Comparison of ENCODE assay signal across 20 cellular contexts in genomic region chr7:36232971-36233550, GRCh38.
DNase-seq lines count a peak whose midpoint lies in the region; ATAC-seq and TF ChIP-seq lines count a peak whose summit lies in the region.
"Had no signal": no experiment of that assay in that cellular context is flagged by ENCODE, and none has a peak within 500 bp of the region (broad histone marks: within the 10 kb centered on the region; RNA-seq: fewer than 3 reads in every experiment).

No MANE protein-coding gene starts in this region.

- TF ChIP-seq POLR2A in stomach (IDR thresholded peaks at IDR 0.05), result no peak
- no peak for TF ChIP-seq POLR2A in GM18505 (IDR thresholded peaks at IDR 0.05; ENCODE audit: borderline replicate concordance, extremely low read depth, insufficient read depth, insufficient read length)

- H3K4me1 ChIP-seq in liver (ENCODE audit: control insufficient read depth in 4 of 4, insufficient read depth in 4 of 4, low read length in 3 of 4) (peaks cover 7 to 13% (median 11%) of the 10 kb centered on the region in 4 donors), stomach (peaks cover 16 to 39% (median 22%) of the 10 kb centered on the region in 4 donors)
- H3K4me1 ChIP-seq: upper lobe of right lung had no signal

- H3K4me1 Mint-ChIP-seq in T-helper 17 cell, result peaks cover 22% of the 10 kb centered on the region
- H3K4me1 Mint-ChIP-seq: immature natural killer cell had no signal

- no peaks in the 10 kb centered on the region for H3K27me3 Mint-ChIP-seq in T-helper 17 cell

- H3K4me3 ChIP-seq in liver (ENCODE audit: low read depth in 1 of 3, low read length in 3 of 3) (no peak overlapping the region), stomach (no peak overlapping the region)
- H3K4me3 ChIP-seq: upper lobe of right lung had no signal

- peak in 1 of 2 donors; percentile 44 for TF ChIP-seq RAD21 in liver (IDR thresholded peaks at IDR 0.05)

- peak; percentile 21 for DNase-seq in NCI-H2107 treated with DMSO at 0.1 percent for 48 hours (lab: John Stamatoyannopoulos, UW; ENCODE audit: unreplicated experiment)
- no peak for DNase-seq in NCI-H2107 (lab: John Stamatoyannopoulos, UW)
- DNase-seq in T-helper 17 cell, result no peak
- DNase-seq in stomach, result no peak
- DNase-seq in amniotic stem cell (lab: John Stamatoyannopoulos, UW), result no peak
- DNase-seq: activated CD8-positive, alpha-beta memory T cell treated with anti-CD3 and anti-CD28 coated beads for 24 hours; amygdala; CD8-positive, alpha-beta T cell; HCEC 1CT; immature natural killer cell; mesendoderm; stimulated activated CD4-positive, alpha-beta T cell treated with anti-CD3 and anti-CD28 coated beads, Interleukin-4, amount 100 ng/mL, for 1 hour; stimulated activated CD8-positive, alpha-beta memory T cell treated with anti-CD3 and anti-CD28 coated beads, Interleukin-4, amount 100 ng/mL, for 48 hours; upper lobe of right lung had no signal

- H3K36me3 ChIP-seq in liver (ENCODE audit: control insufficient read depth in 4 of 4, insufficient read depth in 3 of 4, low read depth in 1 of 4, low read length in 3 of 4) (peaks cover 0 to 3% (median 0%) of the 10 kb centered on the region in 4 donors), stomach (peaks cover 0 to 4% (median 0%) of the 10 kb centered on the region in 4 donors)
- H3K36me3 ChIP-seq: upper lobe of right lung had no signal

- H3K27ac ChIP-seq in liver (ENCODE audit: low read depth in 1 of 2, low read length in 2 of 2), result peak overlapping the region; percentile 67
- peak overlapping the region in 4 of 5 donors; percentile 5 to 60 (median 38) for H3K27ac ChIP-seq in stomach
- H3K27ac ChIP-seq: epithelial cell of prostate, upper lobe of right lung had no signal

- TF ChIP-seq CTCF in liver (IDR thresholded peaks at IDR 0.05; ENCODE audit: low read depth, low read length, missing input control) (no peak), stomach (IDR thresholded peaks at IDR 0.05) (no peak)

- no peak overlapping the region for H3K4me3 Mint-ChIP-seq in T-helper 17 cell
- H3K4me3 Mint-ChIP-seq: CD8-positive, alpha-beta T cell; immature natural killer cell had no signal

- H3K27me3 ChIP-seq in liver (ENCODE audit: control insufficient read depth in 4 of 4, insufficient read depth in 4 of 4, low read length in 3 of 4), result no peaks in the 10 kb centered on the region
- no peaks in the 10 kb centered on the region for H3K27me3 ChIP-seq in stomach
- H3K27me3 ChIP-seq: upper lobe of right lung had no signal

- peak overlapping the region; percentile 68 for H3K27ac Mint-ChIP-seq in T-helper 17 cell
- H3K27ac Mint-ChIP-seq: activated T-helper 2 cell treated with anti-CD3 and anti-CD28 coated beads, Interferon-gamma antibody, Interleukin-2, Interleukin-4, amounts not matched to agents 10 μg/mL and 5 μg/mL and 100 μg/mL, durations not matched to agents 14 hours and 24 hours and 36 hours; CD8-positive, alpha-beta T cell had no signal

- peaks cover 3% of the 10 kb centered on the region for H3K36me3 Mint-ChIP-seq in T-helper 17 cell (ENCODE audit: low read depth)
- H3K36me3 Mint-ChIP-seq: CD8-positive, alpha-beta T cell; immature natural killer cell had no signal

- no peak overlapping the region for H3K9ac ChIP-seq in liver (ENCODE audit: low read depth in 1 of 2, low read length in 2 of 2)

- no peak for TF ChIP-seq EP300 in stomach (IDR thresholded peaks at IDR 0.05)

- no peaks in the 10 kb centered on the region for H3K9me3 ChIP-seq in T-helper 17 cell (ENCODE audit: control insufficient read depth, low read length, poor library complexity, severe bottlenecking)
- no peaks in the 10 kb centered on the region for H3K9me3 ChIP-seq in liver (ENCODE audit: control insufficient read depth in 4 of 4, low read length in 3 of 4)
- H3K9me3 ChIP-seq in stomach, result no peaks in the 10 kb centered on the region
- H3K9me3 ChIP-seq: upper lobe of right lung had no signal

- 60% methylated on average over 3 of the region's 3 CpGs for WGBS in liver
- WGBS in stomach, 5 donors, result 46 to 79% (median 56%) methylated on average over 3 of the region's 3 CpGs

- ATAC-seq in T-helper 17 cell, result no peak
- ATAC-seq in GM18505 (IDR thresholded peaks at IDR 0.05; ENCODE audit: unreplicated experiment), result no peak
- no peak for ATAC-seq in HG03025 (IDR thresholded peaks at IDR 0.05; ENCODE audit: low FRiP score, unreplicated experiment)
- ATAC-seq: CD8-positive, alpha-beta T cell; sciatic nerve; upper lobe of right lung had no signal

- intact Hi-C loops in stomach (cut with DNase I; ENCODE audit: low total_unique reads), result no loop called here

TF ChIP-seq in liver, 16 proteins besides CTCF, POLR2A, EP300 and RAD21:
- TF ChIP-seq MAX (IDR thresholded peaks at IDR 0.05) (peak; percentile 35), RXRA (IDR thresholded peaks at IDR 0.05) (peak; percentile 26 to 60), FOXA2 (IDR thresholded peaks at IDR 0.05) (peak; percentile 67), HNF4G (IDR thresholded peaks at IDR 0.05) (peak; percentile 18), SP1 (IDR thresholded peaks at IDR 0.05) (peak; percentile 74), JUND (IDR thresholded peaks at IDR 0.05) (peak in 1 of 2 donors; percentile 55), EGR1 (IDR thresholded peaks at IDR 0.05; ENCODE audit: low read depth in 2 of 2) (no peak), GABPA (IDR thresholded peaks at IDR 0.05 in 1 of 2, conservative IDR thresholded peaks at IDR 0.05 in 1 of 2) (no peak), YY1 (IDR thresholded peaks at IDR 0.05) (peak; percentile 60), TAF1 (conservative IDR thresholded peaks at IDR 0.05) (no peak), FOXA1 (IDR thresholded peaks at IDR 0.05) (peak; percentile 29), REST (IDR thresholded peaks at IDR 0.05) (peak; percentile 56), HNF4A (conservative IDR thresholded peaks at IDR 0.05) (peak; percentile 36 to 61)
- TF ChIP-seq, protein P1, sequence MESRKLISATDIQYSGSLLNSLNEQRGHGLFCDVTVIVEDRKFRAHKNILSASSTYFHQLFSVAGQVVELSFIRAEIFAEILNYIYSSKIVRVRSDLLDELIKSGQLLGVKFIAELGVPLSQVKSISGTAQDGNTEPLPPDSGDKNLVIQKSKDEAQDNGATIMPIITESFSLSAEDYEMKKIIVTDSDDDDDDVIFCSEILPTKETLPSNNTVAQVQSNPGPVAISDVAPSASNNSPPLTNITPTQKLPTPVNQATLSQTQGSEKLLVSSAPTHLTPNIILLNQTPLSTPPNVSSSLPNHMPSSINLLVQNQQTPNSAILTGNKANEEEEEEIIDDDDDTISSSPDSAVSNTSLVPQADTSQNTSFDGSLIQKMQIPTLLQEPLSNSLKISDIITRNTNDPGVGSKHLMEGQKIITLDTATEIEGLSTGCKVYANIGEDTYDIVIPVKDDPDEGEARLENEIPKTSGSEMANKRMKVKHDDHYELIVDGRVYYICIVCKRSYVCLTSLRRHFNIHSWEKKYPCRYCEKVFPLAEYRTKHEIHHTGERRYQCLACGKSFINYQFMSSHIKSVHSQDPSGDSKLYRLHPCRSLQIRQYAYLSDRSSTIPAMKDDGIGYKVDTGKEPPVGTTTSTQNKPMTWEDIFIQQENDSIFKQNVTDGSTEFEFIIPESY (IDR thresholded peaks at IDR 0.05), result peak; percentile 39
